ENCODE assay signal across 19 cellular contexts in the genomic region with DNA sequence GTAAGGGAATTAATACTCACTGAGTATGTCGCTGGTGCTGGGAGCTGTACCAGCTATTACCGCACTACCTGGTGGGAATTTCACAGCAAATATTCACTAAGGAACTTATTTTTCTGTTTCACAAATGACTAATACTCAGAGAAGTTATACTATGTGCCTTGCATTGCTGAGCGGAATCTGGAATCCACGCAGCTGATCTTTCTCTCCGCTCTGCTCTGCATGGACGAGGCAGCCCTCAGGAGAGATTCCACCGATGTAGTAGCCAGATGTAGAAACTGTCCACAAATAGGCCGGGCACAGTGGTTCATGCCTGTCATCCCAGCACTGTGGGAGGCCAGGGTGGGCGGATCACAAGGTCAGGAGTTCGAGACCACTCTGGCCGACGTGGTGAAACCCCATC. TPM values are rescaled to one million over a fixed set of nuclear protein-coding genes. Genes with fewer than 3 reads are reported as not detected.
DNase-seq lines count a peak whose midpoint lies in the region; ATAC-seq, FAIRE-seq and TF ChIP-seq lines count a peak whose summit lies in the region.
"Had no signal": no experiment of that assay in that cellular context is flagged by ENCODE, and none has a peak within 500 bp of the region (broad histone marks: within the 10 kb centered on the region; RNA-seq: fewer than 3 reads in every experiment).

No MANE protein-coding gene starts in this region.

- no peak for TF ChIP-seq RAD21 in HepG2 (CRISPR knock-in tag; IDR thresholded peaks at IDR 0.05)

- no peaks in the 10 kb centered on the region for H3K27me3 Mint-ChIP-seq in progenitor cell of endocrine pancreas
- H3K27me3 Mint-ChIP-seq in CD4-positive, alpha-beta T cell = no peaks in the 10 kb centered on the region
- H3K27me3 Mint-ChIP-seq: B cell; CD8-positive, alpha-beta memory T cell had no signal

- no peaks in the 10 kb centered on the region for H3K9me3 Mint-ChIP-seq in progenitor cell of endocrine pancreas (ENCODE audit: low read depth)
- H3K9me3 Mint-ChIP-seq in CD4-positive, alpha-beta T cell = no peaks in the 10 kb centered on the region
- H3K9me3 Mint-ChIP-seq: CD8-positive, alpha-beta memory T cell had no signal

- no peak for TF ChIP-seq EP300 in HepG2 (IDR thresholded peaks at IDR 0.05; ENCODE audit: low read depth in 2 of 2, low read length in 2 of 2)
- TF ChIP-seq EP300 in HepG2 (CRISPR knock-in tag; IDR thresholded peaks at IDR 0.05; ENCODE audit: borderline replicate concordance) = no peak

- no peak for FAIRE-seq in HepG2 (lab: Jason Lieb, UNC)
- FAIRE-seq: G401.6, GM12891, GM18507 had no signal

- H3K4me1 ChIP-seq in foreskin keratinocyte (peaks cover 12% of the 10 kb centered on the region), HepG2 (ENCODE audit: insufficient read depth, low read length) (peaks cover 10% of the 10 kb centered on the region)
- H3K4me1 ChIP-seq: HAP-1 had no signal

- H3K27ac ChIP-seq in RWPE1 (peak overlapping the region; percentile 75), caudate nucleus (ENCODE audit: low read depth, low read length) (peak overlapping the region; percentile 26), foreskin keratinocyte (peak overlapping the region; percentile 80), HepG2 (ENCODE audit: extremely low read length, insufficient read depth, low read length) (no peak overlapping the region)
- H3K27ac ChIP-seq in CD4-positive, alpha-beta T cell (ENCODE audit: low read depth, low read length) = no peak overlapping the region
- H3K27ac ChIP-seq: BLaER1 treated with 17β-estradiol and CSF1 and Interleukin-3, amounts not matched to agents 10 nM and 100 nM; GM23248 had no signal

- TF ChIP-seq CTCF in RWPE1 (conservative IDR thresholded peaks at IDR 0.05; ENCODE audit: low read depth) (no peak), foreskin keratinocyte (conservative IDR thresholded peaks at IDR 0.05) (no peak), progenitor cell of endocrine pancreas (IDR thresholded peaks at IDR 0.05; ENCODE audit: unreplicated experiment) (no peak), HepG2 (CRISPR knock-in tag; IDR thresholded peaks at IDR 0.05) (no peak)
- no peak for TF ChIP-seq CTCF in CD4-positive, alpha-beta T cell (IDR thresholded peaks at IDR 0.05)

- WGBS in HepG2 (ENCODE audit: low lambda C conversion rate) = 93% methylated on average over 12 of the region's 12 CpGs

- BruUV-seq in HepG2 (replicated peaks; lab: Mats Ljungman, UMichigan) = no TSS peak

- H3K27ac Mint-ChIP-seq in progenitor cell of endocrine pancreas = peak overlapping the region; percentile 29
- H3K27ac Mint-ChIP-seq in CD4-positive, alpha-beta T cell = no peak overlapping the region
- H3K27ac Mint-ChIP-seq: B cell; CD8-positive, alpha-beta memory T cell had no signal

- H3K27me3 ChIP-seq in foreskin keratinocyte (no peaks in the 10 kb centered on the region), HepG2 (ENCODE audit: control insufficient read depth in 1 of 2, insufficient read depth in 2 of 2, low read length in 2 of 2) (no peaks in the 10 kb centered on the region)
- no peaks in the 10 kb centered on the region for H3K27me3 ChIP-seq in CD4-positive, alpha-beta T cell (ENCODE audit: control insufficient read depth, insufficient read depth, low read length)
- H3K27me3 ChIP-seq: BLaER1 treated with 17β-estradiol and CSF1 and Interleukin-3, amounts not matched to agents 10 nM and 100 nM had no signal

- H3K4me1 Mint-ChIP-seq in progenitor cell of endocrine pancreas (ENCODE audit: low read depth) = peaks cover 5% of the 10 kb centered on the region
- H3K4me1 Mint-ChIP-seq in CD4-positive, alpha-beta T cell (ENCODE audit: low read depth) = peaks cover 10% of the 10 kb centered on the region
- H3K4me1 Mint-ChIP-seq: B cell had no signal

- H3K4me3 Mint-ChIP-seq in progenitor cell of endocrine pancreas (ENCODE audit: low read depth) = no peak overlapping the region
- no peak overlapping the region for H3K4me3 Mint-ChIP-seq in CD4-positive, alpha-beta T cell
- H3K4me3 Mint-ChIP-seq: B cell; CD8-positive, alpha-beta memory T cell had no signal

- H2AFZ ChIP-seq in HepG2 (ENCODE audit: low read length) = no peak overlapping the region
- H2AFZ ChIP-seq: GM23248 had no signal

- H3K36me3 Mint-ChIP-seq in progenitor cell of endocrine pancreas (ENCODE audit: insufficient read depth) = peaks cover 6% of the 10 kb centered on the region
- peaks cover 38% of the 10 kb centered on the region for H3K36me3 Mint-ChIP-seq in CD4-positive, alpha-beta T cell (ENCODE audit: low read depth)

- no peaks in the 10 kb centered on the region for H3K79me2 ChIP-seq in HepG2 (ENCODE audit: insufficient read depth, low read length)

- no peak for DNase-seq in RWPE1 (ENCODE audit: low spot score)
- DNase-seq in caudate nucleus (lab: John Stamatoyannopoulos, UW) = peak in 1 of 61 donors; percentile 11
- no peak for DNase-seq in foreskin keratinocyte
- DNase-seq in progenitor cell of endocrine pancreas (ENCODE audit: low spot score, unreplicated experiment) = no peak
- no peak for DNase-seq in HepG2 (ENCODE audit: low spot score)
- no peak for DNase-seq in CD4-positive, alpha-beta T cell
- DNase-seq in putamen (ENCODE audit: low spot score) = no peak
- no peak for DNase-seq in NCI-H2227 treated with DMSO at 0.1 percent for 48 hours (lab: John Stamatoyannopoulos, UW)
- DNase-seq: CD8-positive, alpha-beta memory T cell; COR-L47; DMS 273 treated with DMSO at 0.1 percent for 48 hours; DMS53; GM23248 had no signal

- ATAC-seq in foreskin keratinocyte (no peak), HepG2 (no peak)
- ATAC-seq in CD4-positive, alpha-beta T cell (ENCODE audit: poor library complexity) = no peak

- TF ChIP-seq POLR2A in HepG2 (IDR thresholded peaks at IDR 0.05; ENCODE audit: insufficient read depth in 1 of 2, low read depth in 2 of 2, low read length in 2 of 2) = no peak

- no peak overlapping the region for H3K4me3 ChIP-seq in HepG2 (replicated peaks in 1 of 3; ENCODE audit: insufficient read depth in 1 of 3, low read depth in 2 of 3, low read length in 3 of 3)
- H3K4me3 ChIP-seq: BLaER1 treated with 17β-estradiol and CSF1 and Interleukin-3, amounts not matched to agents 10 nM and 100 nM; GM23248; HAP-1 had no signal

- POLR2A ChIA-PET in RWPE1 (lab: Yijun Ruan, JAX; ENCODE audit: low non-redundant PET) (no interaction called here), HepG2 (lab: Yijun Ruan, JAX) (no interaction called here)
- POLR2A ChIA-PET in CD4-positive, alpha-beta T cell (lab: Charles Lee) = no interaction called here

- H3K4me2 ChIP-seq in HepG2 (ENCODE audit: low read depth, low read length) = no peak overlapping the region
- H3K4me2 ChIP-seq: BLaER1 treated with 17β-estradiol and CSF1 and Interleukin-3, amounts not matched to agents 10 nM and 100 nM had no signal

- H3K9me3 ChIP-seq in HepG2 (ENCODE audit: low read length) = no peaks in the 10 kb centered on the region
- no peaks in the 10 kb centered on the region for H3K9me3 ChIP-seq in CD4-positive, alpha-beta T cell (ENCODE audit: control insufficient read depth, low read length)
- H3K9me3 ChIP-seq: BLaER1 treated with 17β-estradiol and CSF1 and Interleukin-3, amounts not matched to agents 10 nM and 100 nM; HAP-1 had no signal

- H3K36me3 ChIP-seq in HepG2 (replicated peaks in 1 of 2; ENCODE audit: control insufficient read depth in 1 of 2, insufficient read depth in 2 of 2, low read length in 2 of 2) = peaks cover 10 to 44% of the 10 kb centered on the region in 2 experiments; a peak in 4 of 5 replicates

- no peaks in the 10 kb centered on the region for H4K20me1 ChIP-seq in HepG2 (ENCODE audit: insufficient read depth, low read length)

- intact Hi-C loops in HepG2 (cut with micrococcal nuclease; ENCODE audit: unreplicated experiment) = no loop called here
- intact Hi-C loops in CD4-positive, alpha-beta T cell (cut with DNase I, micrococcal nuclease) = no loop called here

- CTCF ChIA-PET in RWPE1 (lab: Yijun Ruan, JAX) = interaction anchor here (0.6 to 1.1 kb wide), 2 partner anchors 9 to 16 kb away, joined by 3 read pairs; no protein-coding TSS in a partner anchor
- CTCF ChIA-PET in HepG2 (lab: Yijun Ruan, JAX; ENCODE audit: low intra/inter-chr PET ratio, low total read pairs) = no interaction called here
- CTCF ChIA-PET in CD4-positive, alpha-beta T cell (lab: Charles Lee) = interaction anchor here (1.4 kb wide), 1 partner anchor 31 kb away, joined by 3 read pairs; no protein-coding TSS in a partner anchor

- in situ Hi-C loops in HepG2 (cut with HindIII; ENCODE audit: extremely low pct_ligation_motif_present, low pct_unique_long_range_greater_than_20kb) = no loop called here

- no peak overlapping the region for H3K9ac ChIP-seq in HepG2 (ENCODE audit: insufficient read depth, low read depth, low read length)
- H3K9ac ChIP-seq: BLaER1 treated with 17β-estradiol and CSF1 and Interleukin-3, amounts not matched to agents 10 nM and 100 nM; GM23248 had no signal

RNA-seq across cellular contexts. Expression of a gene that starts 17.1 kb away (rescaled TPM):
- total RNA-seq in foreskin keratinocyte (24.8 and 25.2 TPM in 2 replicates), progenitor cell of endocrine pancreas (34.4 and 35.3 TPM in 2 replicates), HepG2 (2016; rRNA removed; fragmentation: Illumina TruSeq; extraction: Trizol) (4.9 and 15.9 TPM in 2 replicates)
- polyA plus RNA-seq in foreskin keratinocyte (40.0 and 40.5 TPM in 2 replicates), HepG2 (2011; rRNA removed) (10.4 and 13.9 TPM in 2 replicates)
- 27.7 and 30.7 TPM in 2 replicates for total RNA-seq in HepG2 (2016; cell fraction: cytosol; rRNA removed; fragmentation: Illumina TruSeq; extraction: Trizol; ENCODE audit: low read depth)
- 6.6 and 17.1 TPM in 2 replicates for total RNA-seq in HepG2 (2016; cell fraction: insoluble cytoplasmic fraction; rRNA removed; fragmentation: Illumina TruSeq; extraction: Trizol)
- total RNA-seq in HepG2 (2016; cell fraction: membrane; rRNA removed; fragmentation: Illumina TruSeq; extraction: Trizol) = 19.1 and 22.3 TPM in 2 replicates
- 17.5 and 23.3 TPM in 2 replicates for total RNA-seq in HepG2 (2016; cell fraction: nucleus; rRNA removed; fragmentation: Illumina TruSeq; extraction: Trizol)
- polyA plus RNA-seq in HepG2 (2011; cell fraction: cytosol; rRNA removed) = 7.3 and 17.7 TPM in 2 replicates
- polyA plus RNA-seq in HepG2 (2011; cell fraction: nucleus; rRNA removed) = 96.4 and 121 TPM in 2 replicates
- 5.5 and 9.1 TPM in 2 replicates for polyA plus RNA-seq in HepG2 (2012)
- 21.1 and 24.5 TPM in 2 replicates for polyA plus RNA-seq in HepG2 (2016; cell fraction: cytosol; fragmentation: Illumina TruSeq; extraction: Trizol; ENCODE audit: low read depth)
- 5.3 and 5.8 TPM in 2 replicates for polyA plus RNA-seq in HepG2 (2016; cell fraction: insoluble cytoplasmic fraction; fragmentation: Illumina TruSeq; extraction: Trizol; ENCODE audit: low read depth)
- polyA plus RNA-seq in HepG2 (2016; cell fraction: membrane; fragmentation: Illumina TruSeq; extraction: Trizol; ENCODE audit: low read depth) = 12.6 and 13.9 TPM in 2 replicates
- 35.8 and 39.3 TPM in 2 replicates for polyA plus RNA-seq in HepG2 (2016; cell fraction: nucleus; fragmentation: Illumina TruSeq; extraction: Trizol; ENCODE audit: insufficient read depth, low read depth)
- polyA minus RNA-seq in HepG2 (2011; rRNA and poly(A)+ RNA removed; ENCODE audit: low replicate concordance) = 2.3 and 4.2 TPM in 2 replicates
- 2.1 and 3.5 TPM in 2 replicates for polyA minus RNA-seq in HepG2 (2011; cell fraction: cytosol; rRNA and poly(A)+ RNA removed)
- 8.4 and 9.0 TPM in 2 replicates for polyA minus RNA-seq in HepG2 (2011; cell fraction: nucleus; rRNA and poly(A)+ RNA removed)
- 10 to 100 TPM; 46.2 to 54.2 TPM for total RNA-seq in CD4-positive, alpha-beta T cell

RNA-seq across cellular contexts. Expression of a gene that starts 18.4 kb away (rescaled TPM):
- total RNA-seq in foreskin keratinocyte (5.9 and 8.5 TPM in 2 replicates), progenitor cell of endocrine pancreas (50.6 and 53.4 TPM in 2 replicates), HepG2 (2016; rRNA removed; fragmentation: Illumina TruSeq; extraction: Trizol) (1.7 and 7.6 TPM in 2 replicates)
- polyA plus RNA-seq in foreskin keratinocyte (3.0 and 4.3 TPM in 2 replicates), HepG2 (2011; rRNA removed) (4.4 and 6.5 TPM in 2 replicates)
- 0.79 and 1.3 TPM in 2 replicates for total RNA-seq in HepG2 (2016; cell fraction: cytosol; rRNA removed; fragmentation: Illumina TruSeq; extraction: Trizol; ENCODE audit: low read depth)
- total RNA-seq in HepG2 (2016; cell fraction: insoluble cytoplasmic fraction; rRNA removed; fragmentation: Illumina TruSeq; extraction: Trizol) = 1.7 and 6.0 TPM in 2 replicates
- 1.2 TPM in 2 replicates for total RNA-seq in HepG2 (2016; cell fraction: membrane; rRNA removed; fragmentation: Illumina TruSeq; extraction: Trizol)
- 7.8 and 8.4 TPM in 2 replicates for total RNA-seq in HepG2 (2016; cell fraction: nucleus; rRNA removed; fragmentation: Illumina TruSeq; extraction: Trizol)
- 1.3 and 2.0 TPM in 2 replicates for polyA plus RNA-seq in HepG2 (2011; cell fraction: cytosol; rRNA removed)
- polyA plus RNA-seq in HepG2 (2011; cell fraction: nucleus; rRNA removed) = 81.3 and 90.4 TPM in 2 replicates
- polyA plus RNA-seq in HepG2 (2012) = 3.4 and 4.5 TPM in 2 replicates
- 0.23 and 0.36 TPM in 2 replicates for polyA plus RNA-seq in HepG2 (2016; cell fraction: cytosol; fragmentation: Illumina TruSeq; extraction: Trizol; ENCODE audit: low read depth)
- 1.7 and 2.2 TPM in 2 replicates for polyA plus RNA-seq in HepG2 (2016; cell fraction: insoluble cytoplasmic fraction; fragmentation: Illumina TruSeq; extraction: Trizol; ENCODE audit: low read depth)
- polyA plus RNA-seq in HepG2 (2016; cell fraction: membrane; fragmentation: Illumina TruSeq; extraction: Trizol; ENCODE audit: low read depth) = 0.51 and 0.65 TPM in 2 replicates
- polyA plus RNA-seq in HepG2 (2016; cell fraction: nucleus; fragmentation: Illumina TruSeq; extraction: Trizol; ENCODE audit: insufficient read depth, low read depth) = 31.9 and 34.1 TPM in 2 replicates
- polyA minus RNA-seq in HepG2 (2011; rRNA and poly(A)+ RNA removed; ENCODE audit: low replicate concordance) = 5.2 and 6.5 TPM in 2 replicates
- 0.79 and 1.3 TPM in 2 replicates for polyA minus RNA-seq in HepG2 (2011; cell fraction: cytosol; rRNA and poly(A)+ RNA removed)
- 17.7 and 19.7 TPM in 2 replicates for polyA minus RNA-seq in HepG2 (2011; cell fraction: nucleus; rRNA and poly(A)+ RNA removed)
- 10 to 100 TPM; 28.6 to 30.8 TPM for total RNA-seq in CD4-positive, alpha-beta T cell

RNA-seq across cellular contexts. Expression of a gene that starts 18.7 kb away (rescaled TPM):
- total RNA-seq in foreskin keratinocyte (139 and 174 TPM in 2 replicates), progenitor cell of endocrine pancreas (77.2 and 84.6 TPM in 2 replicates), HepG2 (2016; rRNA removed; fragmentation: Illumina TruSeq; extraction: Trizol) (129 and 131 TPM in 2 replicates)
- polyA plus RNA-seq in foreskin keratinocyte (223 and 236 TPM in 2 replicates), HepG2 (2011; rRNA removed) (61.3 and 63.5 TPM in 2 replicates)
- 34.5 and 36.0 TPM in 2 replicates for total RNA-seq in HepG2 (2016; cell fraction: cytosol; rRNA removed; fragmentation: Illumina TruSeq; extraction: Trizol; ENCODE audit: low read depth)
- total RNA-seq in HepG2 (2016; cell fraction: insoluble cytoplasmic fraction; rRNA removed; fragmentation: Illumina TruSeq; extraction: Trizol) = 130 and 146 TPM in 2 replicates
- total RNA-seq in HepG2 (2016; cell fraction: membrane; rRNA removed; fragmentation: Illumina TruSeq; extraction: Trizol) = 51.5 and 64.0 TPM in 2 replicates
- 59.6 and 64.6 TPM in 2 replicates for total RNA-seq in HepG2 (2016; cell fraction: nucleus; rRNA removed; fragmentation: Illumina TruSeq; extraction: Trizol)
- 70.4 and 99.7 TPM in 2 replicates for polyA plus RNA-seq in HepG2 (2011; cell fraction: cytosol; rRNA removed)
- polyA plus RNA-seq in HepG2 (2011; cell fraction: nucleus; rRNA removed) = 83.9 and 98.7 TPM in 2 replicates
- polyA plus RNA-seq in HepG2 (2012) = 48.9 and 50.7 TPM in 2 replicates
- polyA plus RNA-seq in HepG2 (2016; cell fraction: cytosol; fragmentation: Illumina TruSeq; extraction: Trizol; ENCODE audit: low read depth) = 42.4 and 48.9 TPM in 2 replicates
- 212 and 241 TPM in 2 replicates for polyA plus RNA-seq in HepG2 (2016; cell fraction: insoluble cytoplasmic fraction; fragmentation: Illumina TruSeq; extraction: Trizol; ENCODE audit: low read depth)
- polyA plus RNA-seq in HepG2 (2016; cell fraction: membrane; fragmentation: Illumina TruSeq; extraction: Trizol; ENCODE audit: low read depth) = 59.9 and 71.5 TPM in 2 replicates
- polyA plus RNA-seq in HepG2 (2016; cell fraction: nucleus; fragmentation: Illumina TruSeq; extraction: Trizol; ENCODE audit: insufficient read depth, low read depth) = 154 and 163 TPM in 2 replicates
- 27.6 and 50.7 TPM in 2 replicates for polyA minus RNA-seq in HepG2 (2011; rRNA and poly(A)+ RNA removed; ENCODE audit: low replicate concordance)
- polyA minus RNA-seq in HepG2 (2011; cell fraction: cytosol; rRNA and poly(A)+ RNA removed) = 25.2 and 30.8 TPM in 2 replicates
- polyA minus RNA-seq in HepG2 (2011; cell fraction: nucleus; rRNA and poly(A)+ RNA removed) = 21.9 and 29.5 TPM in 2 replicates
- 10 to 100 TPM; 25.5 to 26.9 TPM for total RNA-seq in CD4-positive, alpha-beta T cell

RNA-seq across cellular contexts. Expression of a gene that starts 28.2 kb away (rescaled TPM):
- total RNA-seq in foreskin keratinocyte = 21.7 and 27.4 TPM in 2 replicates
- 24.5 and 32.4 TPM in 2 replicates for polyA plus RNA-seq in foreskin keratinocyte
- total RNA-seq in progenitor cell of endocrine pancreas = 47.8 and 50.2 TPM in 2 replicates
- 8.2 and 13.2 TPM in 2 replicates for total RNA-seq in HepG2 (2016; rRNA removed; fragmentation: Illumina TruSeq; extraction: Trizol)
- total RNA-seq in HepG2 (2016; cell fraction: cytosol; rRNA removed; fragmentation: Illumina TruSeq; extraction: Trizol; ENCODE audit: low read depth) = 8.6 and 9.9 TPM in 2 replicates
- total RNA-seq in HepG2 (2016; cell fraction: insoluble cytoplasmic fraction; rRNA removed; fragmentation: Illumina TruSeq; extraction: Trizol) = 6.5 and 13.8 TPM in 2 replicates
- 9.4 and 12.7 TPM in 2 replicates for total RNA-seq in HepG2 (2016; cell fraction: membrane; rRNA removed; fragmentation: Illumina TruSeq; extraction: Trizol)
- total RNA-seq in HepG2 (2016; cell fraction: nucleus; rRNA removed; fragmentation: Illumina TruSeq; extraction: Trizol) = 14.1 and 16.2 TPM in 2 replicates
- 21.9 and 26.7 TPM in 2 replicates for polyA plus RNA-seq in HepG2 (2011; rRNA removed)
- polyA plus RNA-seq in HepG2 (2011; cell fraction: cytosol; rRNA removed) = 15.4 and 25.3 TPM in 2 replicates
- 142 and 184 TPM in 2 replicates for polyA plus RNA-seq in HepG2 (2011; cell fraction: nucleus; rRNA removed)
- polyA plus RNA-seq in HepG2 (2012) = 12.3 and 24.9 TPM in 2 replicates
- polyA plus RNA-seq in HepG2 (2016; cell fraction: cytosol; fragmentation: Illumina TruSeq; extraction: Trizol; ENCODE audit: low read depth) = 6.4 and 7.5 TPM in 2 replicates
- polyA plus RNA-seq in HepG2 (2016; cell fraction: insoluble cytoplasmic fraction; fragmentation: Illumina TruSeq; extraction: Trizol; ENCODE audit: low read depth) = 7.6 and 8.0 TPM in 2 replicates
- 6.8 and 7.3 TPM in 2 replicates for polyA plus RNA-seq in HepG2 (2016; cell fraction: membrane; fragmentation: Illumina TruSeq; extraction: Trizol; ENCODE audit: low read depth)
- 29.9 and 32.1 TPM in 2 replicates for polyA plus RNA-seq in HepG2 (2016; cell fraction: nucleus; fragmentation: Illumina TruSeq; extraction: Trizol; ENCODE audit: insufficient read depth, low read depth)
- 15.4 and 19.4 TPM in 2 replicates for polyA minus RNA-seq in HepG2 (2011; rRNA and poly(A)+ RNA removed; ENCODE audit: low replicate concordance)
- 4.5 and 8.0 TPM in 2 replicates for polyA minus RNA-seq in HepG2 (2011; cell fraction: cytosol; rRNA and poly(A)+ RNA removed)
- 12.4 and 13.7 TPM in 2 replicates for polyA minus RNA-seq in HepG2 (2011; cell fraction: nucleus; rRNA and poly(A)+ RNA removed)
- total RNA-seq in CD4-positive, alpha-beta T cell = 10 to 100 TPM; 86.3 to 87.6 TPM

RNA-seq across cellular contexts. Expression of a gene that starts 28.6 kb away (rescaled TPM):
- 70.1 and 73.3 TPM in 2 replicates for total RNA-seq in foreskin keratinocyte
- 113 and 121 TPM in 2 replicates for polyA plus RNA-seq in foreskin keratinocyte
- 59.9 and 65.4 TPM in 2 replicates for total RNA-seq in progenitor cell of endocrine pancreas
- 43.8 and 61.5 TPM in 2 replicates for total RNA-seq in HepG2 (2016; rRNA removed; fragmentation: Illumina TruSeq; extraction: Trizol)
- total RNA-seq in HepG2 (2016; cell fraction: cytosol; rRNA removed; fragmentation: Illumina TruSeq; extraction: Trizol; ENCODE audit: low read depth) = 45.7 and 50.6 TPM in 2 replicates
- total RNA-seq in HepG2 (2016; cell fraction: insoluble cytoplasmic fraction; rRNA removed; fragmentation: Illumina TruSeq; extraction: Trizol) = 43.0 and 67.3 TPM in 2 replicates
- total RNA-seq in HepG2 (2016; cell fraction: membrane; rRNA removed; fragmentation: Illumina TruSeq; extraction: Trizol) = 59.0 and 63.2 TPM in 2 replicates
- 26.2 and 29.2 TPM in 2 replicates for total RNA-seq in HepG2 (2016; cell fraction: nucleus; rRNA removed; fragmentation: Illumina TruSeq; extraction: Trizol)
- polyA plus RNA-seq in HepG2 (2011; rRNA removed) = 25.7 and 33.5 TPM in 2 replicates
- 26.7 and 51.2 TPM in 2 replicates for polyA plus RNA-seq in HepG2 (2011; cell fraction: cytosol; rRNA removed)
- polyA plus RNA-seq in HepG2 (2011; cell fraction: nucleus; rRNA removed) = 80.7 and 89.5 TPM in 2 replicates
- 19.8 and 31.7 TPM in 2 replicates for polyA plus RNA-seq in HepG2 (2012)
- polyA plus RNA-seq in HepG2 (2016; cell fraction: cytosol; fragmentation: Illumina TruSeq; extraction: Trizol; ENCODE audit: low read depth) = 46.9 and 52.9 TPM in 2 replicates
- 40.4 and 46.6 TPM in 2 replicates for polyA plus RNA-seq in HepG2 (2016; cell fraction: insoluble cytoplasmic fraction; fragmentation: Illumina TruSeq; extraction: Trizol; ENCODE audit: low read depth)
- 47.2 and 53.9 TPM in 2 replicates for polyA plus RNA-seq in HepG2 (2016; cell fraction: membrane; fragmentation: Illumina TruSeq; extraction: Trizol; ENCODE audit: low read depth)
- 63.4 and 63.9 TPM in 2 replicates for polyA plus RNA-seq in HepG2 (2016; cell fraction: nucleus; fragmentation: Illumina TruSeq; extraction: Trizol; ENCODE audit: insufficient read depth, low read depth)
- 21.1 and 26.9 TPM in 2 replicates for polyA minus RNA-seq in HepG2 (2011; rRNA and poly(A)+ RNA removed; ENCODE audit: low replicate concordance)
- polyA minus RNA-seq in HepG2 (2011; cell fraction: cytosol; rRNA and poly(A)+ RNA removed) = 14.3 and 16.7 TPM in 2 replicates
- polyA minus RNA-seq in HepG2 (2011; cell fraction: nucleus; rRNA and poly(A)+ RNA removed) = 12.1 and 14.0 TPM in 2 replicates
- 10 to 100 TPM; 36.4 to 38.1 TPM for total RNA-seq in CD4-positive, alpha-beta T cell

Comparison
In these comparisons a context has a peak if more than half of its experiments do, and no peak if none do; other contexts are left out.
1. H3K27ac ChIP-seq: peak in RWPE1 (single experiment), caudate nucleus (single experiment) and foreskin keratinocyte (single experiment); none in HepG2 (single experiment) and CD4-positive, alpha-beta T cell (single experiment).